10 cellular contexts compared by ENCODE assay signal in the genomic region with DNA sequence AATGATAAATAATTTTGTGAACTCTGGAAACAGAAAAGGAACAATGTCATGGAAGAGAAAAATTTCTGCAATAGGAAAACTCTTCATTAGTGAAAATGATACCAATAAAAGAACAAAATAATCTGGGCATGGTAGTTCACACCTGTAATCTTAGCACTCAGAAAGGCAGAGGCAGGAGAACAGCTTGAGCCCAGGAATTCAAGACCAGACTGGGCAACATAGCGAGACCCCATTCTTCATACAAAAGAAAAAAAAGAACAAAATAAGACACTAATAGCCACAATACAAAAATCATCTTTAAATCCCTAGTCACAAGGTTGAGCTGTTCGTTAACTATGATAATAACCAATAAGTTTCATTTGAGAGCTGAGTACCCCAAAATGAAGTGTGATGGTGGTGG. TPM values are rescaled to one million over a fixed set of nuclear protein-coding genes. Genes with fewer than 3 reads are reported as not detected.
"Had no signal": no experiment of that assay in that cellular context is flagged by ENCODE, and none has a peak within 500 bp of the region (broad histone marks: within the 10 kb centered on the region; RNA-seq: fewer than 3 reads in every experiment).

No MANE protein-coding gene starts in this region.

- H3K4me3 Mint-ChIP-seq: GM23338, H9, HFFc6 had no signal

- H3K27ac Mint-ChIP-seq: GM23338, H9, HFFc6 had no signal

- H3K4me2 ChIP-seq: GM23338, KMS-11 had no signal

- ATAC-seq: GM23338 had no signal

- H3K9me3 Mint-ChIP-seq: HFFc6 had no signal

- H2AFZ ChIP-seq: GM23338 had no signal

- H3K27ac ChIP-seq: HL-60, KMS-11 had no signal

- H3K9ac ChIP-seq: KMS-11 had no signal

- FAIRE-seq: H1, H54 had no signal

- H3K4me3 ChIP-seq: GM23338 had no signal

- H3K4me1 Mint-ChIP-seq: GM23338, H9 had no signal

- DNase-seq: H9, HCEC 1CT, HFFc6, IMR-90, KBM-7 had no signal

RNA-seq across cellular contexts. Expression of a gene that starts 39.4 kb away (rescaled TPM):
- total RNA-seq: GM23338, H1, H9 had no signal
- polyA plus RNA-seq: H1 had no signal
